ENCODE assay signal across 8 cellular contexts in the genomic region with DNA sequence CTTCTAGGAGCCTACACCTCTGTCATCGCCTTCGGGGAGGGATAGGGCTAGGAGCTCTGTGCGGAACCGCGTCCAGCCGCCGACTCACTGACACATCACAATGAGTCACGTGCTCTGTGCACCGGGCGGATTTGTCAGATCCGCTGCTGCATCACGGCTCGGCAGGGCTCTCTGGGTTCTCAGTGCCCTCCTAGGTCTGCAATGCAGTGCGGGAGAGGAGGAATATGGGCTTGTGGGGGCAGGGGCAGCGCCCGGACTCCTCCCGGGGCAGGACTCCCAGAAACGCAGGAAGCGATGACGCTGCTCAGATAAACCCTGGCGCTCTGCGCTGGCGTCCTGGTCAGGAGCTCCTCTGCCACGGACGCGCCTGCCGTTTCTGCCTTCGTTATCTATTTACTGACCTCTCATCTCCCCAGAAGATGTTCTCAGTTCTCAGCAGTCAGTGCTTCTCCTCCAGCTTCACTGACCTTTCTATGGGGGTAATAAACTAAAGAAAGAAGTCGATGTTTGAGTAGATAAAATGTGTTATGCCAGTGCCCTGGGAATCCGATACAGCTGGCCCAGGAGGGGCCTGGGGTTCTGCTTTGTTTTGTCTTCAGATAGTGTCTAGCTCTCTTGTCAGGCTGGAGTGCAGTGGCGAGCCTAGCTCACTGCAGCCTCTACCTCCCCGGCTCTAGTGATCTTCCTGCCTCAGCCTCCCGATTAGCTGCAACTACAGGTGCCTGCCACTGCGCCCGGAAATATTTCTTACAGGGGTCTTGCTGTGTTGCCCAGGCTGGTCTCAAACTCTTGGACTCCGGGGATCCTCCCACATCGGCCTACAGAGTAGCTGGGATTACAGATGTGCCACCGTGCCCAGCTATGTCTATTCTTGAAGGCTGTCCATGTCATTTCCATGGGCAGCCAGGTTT. TPM values are rescaled to one million over a fixed set of nuclear protein-coding genes. Genes with fewer than 3 reads are reported as not detected.
DNase-seq lines count a peak whose midpoint lies in the region; ATAC-seq and TF ChIP-seq lines count a peak whose summit lies in the region.

No MANE protein-coding gene starts in this region.

- POLR2A ChIA-PET in activated CD8-positive, alpha-beta T cell treated with anti-CD3 and anti-CD28 coated beads for 36 hours (lab: Charles Lee), result interaction anchor here (0.6 to 1.8 kb wide), 5 partner anchors 10 to 50 kb away, joined by 3 to 11 read pairs (median 4); no protein-coding TSS in a partner anchor

- H3K4me3 Mint-ChIP-seq in activated CD8-positive, alpha-beta T cell treated with anti-CD3 and anti-CD28 coated beads for 36 hours, result peak overlapping the region; percentile 79
- peak overlapping the region; percentile 97 for H3K4me3 Mint-ChIP-seq in memory B cell

- intact Hi-C loops in activated CD8-positive, alpha-beta T cell treated with anti-CD3 and anti-CD28 coated beads for 36 hours (cut with micrococcal nuclease), result no loop called here

- H3K9me3 Mint-ChIP-seq in activated CD8-positive, alpha-beta T cell treated with anti-CD3 and anti-CD28 coated beads for 36 hours, result no peaks in the 10 kb centered on the region
- H3K9me3 Mint-ChIP-seq in memory B cell, result no peaks in the 10 kb centered on the region

- H3K4me1 Mint-ChIP-seq in activated CD8-positive, alpha-beta T cell treated with anti-CD3 and anti-CD28 coated beads for 36 hours (ENCODE audit: low read depth), result peaks cover 27% of the 10 kb centered on the region
- H3K4me1 Mint-ChIP-seq in memory B cell, result peaks cover 21% of the 10 kb centered on the region

- CTCF ChIA-PET in activated CD8-positive, alpha-beta T cell treated with anti-CD3 and anti-CD28 coated beads for 36 hours (lab: Charles Lee), result interaction anchor here (1.1 to 2.7 kb wide), 8 partner anchors 10 to 535 kb away, joined by 3 to 9 read pairs (median 4); a partner anchor contains a TSS

- no peaks in the 10 kb centered on the region for H3K36me3 Mint-ChIP-seq in activated CD8-positive, alpha-beta T cell treated with anti-CD3 and anti-CD28 coated beads for 36 hours (ENCODE audit: low read depth)
- no peaks in the 10 kb centered on the region for H3K36me3 Mint-ChIP-seq in memory B cell

- H3K27me3 Mint-ChIP-seq in activated CD8-positive, alpha-beta T cell treated with anti-CD3 and anti-CD28 coated beads for 36 hours, result no peaks in the 10 kb centered on the region
- H3K27me3 Mint-ChIP-seq in memory B cell, result no peaks in the 10 kb centered on the region

- H3K27ac ChIP-seq in C4-2B, result peak overlapping the region; percentile 52

- peak overlapping the region; percentile 90 for H3K27ac Mint-ChIP-seq in activated CD8-positive, alpha-beta T cell treated with anti-CD3 and anti-CD28 coated beads for 36 hours
- peak overlapping the region; percentile 91 for H3K27ac Mint-ChIP-seq in memory B cell

- peak; percentile 90 for DNase-seq in NCI-H82 (lab: John Stamatoyannopoulos, UW)
- peak; percentile 91 for DNase-seq in activated CD8-positive, alpha-beta T cell treated with anti-CD3 and anti-CD28 coated beads for 36 hours
- DNase-seq in effector CD8-positive, alpha-beta T cell (lab: John Stamatoyannopoulos, UW), result peak; percentile 52
- DNase-seq in memory B cell (ENCODE audit: low spot score in 2 of 2), result peak; percentile 59 to 60
- peak; percentile 69 for DNase-seq in stimulated activated CD8-positive, alpha-beta memory T cell treated with anti-CD3 and anti-CD28 coated beads, Interleukin-12 subunit alpha, Interleukin-12 subunit beta, amount 100 ng/mL, for 1 hour (ENCODE audit: low read depth)

- ATAC-seq in GM19395 (IDR thresholded peaks at IDR 0.05; ENCODE audit: unreplicated experiment), result peak; percentile 97
- ATAC-seq in HG03558 (IDR thresholded peaks at IDR 0.05; ENCODE audit: extremely low read depth, unreplicated experiment), result peak; percentile 86
- peak; percentile 97 for ATAC-seq in activated CD8-positive, alpha-beta T cell treated with anti-CD3 and anti-CD28 coated beads for 36 hours
- ATAC-seq in memory B cell (ENCODE audit: low read depth), result peak; percentile 96

- no peak for TF ChIP-seq CTCF in C4-2B (conservative IDR thresholded peaks at IDR 0.05)
- TF ChIP-seq CTCF in activated CD8-positive, alpha-beta T cell treated with anti-CD3 and anti-CD28 coated beads for 36 hours (IDR thresholded peaks at IDR 0.05), result no peak

RNA-seq across cellular contexts. Expression of a gene that starts 22.8 kb away (rescaled TPM):
- total RNA-seq in activated CD8-positive, alpha-beta T cell treated with anti-CD3 and anti-CD28 coated beads for 36 hours, result 10 to 100 TPM; 45.1 to 45.4 TPM

Comparison
In these comparisons a context has a peak if more than half of its experiments do, and no peak if none do; other contexts are left out.
1. Peak in every context shown above with its lines: DNase-seq, ATAC-seq and H3K27ac ChIP-seq.